Comparison of ENCODE assay signal across 8 cellular contexts in genomic region chr13:77779461-77780272, GRCh38.
DNase-seq lines count a peak whose midpoint lies in the region; ATAC-seq and TF ChIP-seq lines count a peak whose summit lies in the region.

No MANE protein-coding gene starts in this region.

- H3K9me2 ChIP-seq in MM.1S (replicated peaks; ENCODE audit: insufficient read depth, low read length): no peaks in the 10 kb centered on the region

- ATAC-seq in HG02571 (IDR thresholded peaks at IDR 0.05; ENCODE audit: unreplicated experiment) (peak; percentile 78), memory B cell (ENCODE audit: low read depth) (peak; percentile 50)

- intact Hi-C loops in dorsolateral prefrontal cortex (cut with DNase I) (loop anchor here (2.0 to 5.0 kb wide), 2 partner anchors 341 to 1198 kb away; no protein-coding TSS in a partner anchor), vagina (cut with DNase I) (loop anchor here (5.0 kb wide), 1 partner anchor 343 kb away; no protein-coding TSS in a partner anchor)

- H3F3A ChIP-seq in MM.1S (ENCODE audit: insufficient read depth, low read length): peaks cover 8% of the 10 kb centered on the region; the same call in 1 of the 2 replicates

- H3K4me3 Mint-ChIP-seq in memory B cell: no peak overlapping the region

- TF ChIP-seq CTCF in AG10803 (conservative IDR thresholded peaks at IDR 0.05; ENCODE audit: low read length) (peak; percentile 71), GM12872 (IDR thresholded peaks at IDR 0.05; ENCODE audit: insufficient read depth, low read depth, low read length) (peak; percentile 50; the same call in 2 of the 3 replicates), MM.1S (IDR thresholded peaks at IDR 0.05; ENCODE audit: low read length) (peak; percentile 60), dorsolateral prefrontal cortex (IDR thresholded peaks at IDR 0.05 in 54 of 56, conservative IDR thresholded peaks at IDR 0.05 in 2 of 56; ENCODE audit: low read depth in 1 of 56, partially characterized antibody in 56 of 56) (peak; percentile 63 to 89 (median 76)), vagina (IDR thresholded peaks at IDR 0.05) (peak in 2 of 3 experiments; percentile 11 to 78)

- no peaks in the 10 kb centered on the region for H4K20me1 ChIP-seq in MM.1S (ENCODE audit: insufficient read depth, low read length)

- H3K36me3 ChIP-seq in MM.1S (replicated peaks; ENCODE audit: insufficient read depth, low read length) (no peaks in the 10 kb centered on the region), vagina (no peaks in the 10 kb centered on the region)

- H3K27ac ChIP-seq in MM.1S (ENCODE audit: low read length) (peak overlapping the region; percentile 71), dorsolateral prefrontal cortex (no peak overlapping the region), vagina (no peak overlapping the region)

- H3K4me1 Mint-ChIP-seq in memory B cell: no peaks in the 10 kb centered on the region

- peaks cover 2% of the 10 kb centered on the region for H3K27me3 Mint-ChIP-seq in memory B cell

- H3K79me2 ChIP-seq in MM.1S (ENCODE audit: low read length): no peaks in the 10 kb centered on the region

- H3K9ac ChIP-seq in MM.1S (ENCODE audit: low read length): peak overlapping the region; percentile 34; the same call in 1 of the 2 replicates

- H3K9me3 ChIP-seq in MM.1S (replicated peaks; ENCODE audit: insufficient read depth, low read length) (no peaks in the 10 kb centered on the region), vagina (no peaks in the 10 kb centered on the region)

- H3K4me1 ChIP-seq in MM.1S (ENCODE audit: low read length): peaks cover 16% of the 10 kb centered on the region
- no peaks in the 10 kb centered on the region for H3K4me1 ChIP-seq in vagina

- H3K4me2 ChIP-seq in MM.1S (ENCODE audit: low read depth, low read length): peak overlapping the region; percentile 45

- H3K9me3 Mint-ChIP-seq in memory B cell: no peaks in the 10 kb centered on the region

- TF ChIP-seq POLR2A in vagina (IDR thresholded peaks at IDR 0.05): no peak

- H3K27ac Mint-ChIP-seq in memory B cell: no peak overlapping the region

- H3K36me3 Mint-ChIP-seq in memory B cell: no peaks in the 10 kb centered on the region

- DNase-seq in AG10803 (ENCODE audit: low read depth): peak; percentile 75
- DNase-seq in MM.1S: peak; percentile 85
- DNase-seq in SIG-M5 (lab: John Stamatoyannopoulos, UW): peak; percentile 62
- DNase-seq in dorsolateral prefrontal cortex: peak in 1 of 10 donors; percentile 45
- DNase-seq in memory B cell (ENCODE audit: low spot score in 2 of 2): peak in 1 of 2 donors; percentile 29
- no peak for DNase-seq in vagina (ENCODE audit: extremely low spot score in 2 of 2)

- H3K27me3 ChIP-seq in MM.1S (replicated peaks; ENCODE audit: insufficient read depth, low read length): no peaks in the 10 kb centered on the region
- H3K27me3 ChIP-seq in dorsolateral prefrontal cortex: no peaks in the 10 kb centered on the region
- no peaks in the 10 kb centered on the region for H3K27me3 ChIP-seq in vagina

- H2AFZ ChIP-seq in MM.1S (ENCODE audit: low read length): peak overlapping the region; percentile 45

- H3K4me3 ChIP-seq in AG10803 (ENCODE audit: low read length) (no peak overlapping the region), MM.1S (ENCODE audit: low read length) (no peak overlapping the region), dorsolateral prefrontal cortex (peak overlapping the region in 3 of 59 donors; percentile 3 to 26 (median 13)), vagina (no peak overlapping the region)

Comparison
In these comparisons a context has a peak if more than half of its experiments do, and no peak if none do; other contexts are left out.
1. DNase-seq: peak in AG10803 (single experiment), MM.1S (single experiment) and SIG-M5 (single experiment); none in vagina (0 of 2).
2. Peak in every context shown above with its lines, with median percentiles within 50 percentile points of each other: CTCF ChIP-seq.